Comparison of ENCODE assay signal across 8 cellular contexts in the genomic region with DNA sequence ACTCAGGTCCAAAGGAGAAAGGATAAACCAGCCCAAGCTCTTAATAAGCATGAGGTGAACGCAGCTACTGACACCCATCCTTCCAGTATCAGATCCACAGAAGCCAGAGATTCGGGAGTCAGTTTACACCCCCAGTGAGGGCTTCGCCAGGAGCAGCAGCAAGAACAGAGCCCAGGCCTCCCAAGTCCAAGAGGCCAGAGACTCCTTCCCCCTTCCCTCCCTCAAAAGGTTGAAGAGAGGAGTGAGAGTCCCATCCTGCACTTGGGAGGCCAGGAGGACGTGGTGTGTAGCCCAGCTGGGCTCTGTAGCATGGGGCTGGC.
DNase-seq lines count a peak whose midpoint lies in the region; ATAC-seq and TF ChIP-seq lines count a peak whose summit lies in the region.
"Had no signal": no experiment of that assay in that cellular context is flagged by ENCODE, and none has a peak within 500 bp of the region (broad histone marks: within the 10 kb centered on the region; RNA-seq: fewer than 3 reads in every experiment).

No MANE protein-coding gene starts in this region.

- H3K36me3 ChIP-seq in RWPE2 (ENCODE audit: low read depth) = no peaks in the 10 kb centered on the region
- no peaks in the 10 kb centered on the region for H3K36me3 ChIP-seq in colonic mucosa
- H3K36me3 ChIP-seq in thyroid gland = no peaks in the 10 kb centered on the region

- H3K4me3 Mint-ChIP-seq in mesothelial cell of epicardium = no peak overlapping the region
- H3K4me3 Mint-ChIP-seq in activated T-helper 1 cell treated with anti-CD3 and anti-CD28 coated beads, Interleukin-12 subunit alpha, Interleukin-12 subunit beta, Interleukin-2, Interleukin-4 antibody, amounts not matched to agents 30 ng/mL and 10 ng/mL and 1 ng/mL, durations not matched to agents 14 hours and 24 hours and 36 hours = no peak overlapping the region
- H3K4me3 Mint-ChIP-seq: dendritic cell treated with granulocyte-macrophage colony-stimulating factor and Interleukin-4, amounts not matched to agents 40 ng/mL and 50 ng/mL, for 4 days had no signal

- intact Hi-C loops in colonic mucosa (cut with DNase I) (no loop called here), thyroid gland (cut with DNase I) (loop anchor here (5.0 kb wide), 2 partner anchors 135 to 215 kb away; a partner anchor contains a TSS)
- intact Hi-C loops in activated T-helper 1 cell treated with anti-CD3 and anti-CD28 coated beads, Interleukin-12 subunit alpha, Interleukin-12 subunit beta, Interleukin-2, Interleukin-4 antibody, amounts not matched to agents 30 ng/mL and 10 ng/mL and 1 ng/mL, durations not matched to agents 14 hours and 24 hours and 36 hours (cut with micrococcal nuclease) = no loop called here

- no peaks in the 10 kb centered on the region for H3K27me3 ChIP-seq in RWPE2 (ENCODE audit: insufficient read depth, poor library complexity, severe bottlenecking)
- H3K27me3 ChIP-seq in colonic mucosa = no peaks in the 10 kb centered on the region
- no peaks in the 10 kb centered on the region for H3K27me3 ChIP-seq in thyroid gland

- H3K9me3 ChIP-seq in RWPE2 (ENCODE audit: severe bottlenecking) (no peaks in the 10 kb centered on the region), colonic mucosa (no peaks in the 10 kb centered on the region), thyroid gland (no peaks in the 10 kb centered on the region)

- H3K27me3 Mint-ChIP-seq in mesothelial cell of epicardium (ENCODE audit: low read depth) = no peaks in the 10 kb centered on the region
- no peaks in the 10 kb centered on the region for H3K27me3 Mint-ChIP-seq in activated T-helper 1 cell treated with anti-CD3 and anti-CD28 coated beads, Interleukin-12 subunit alpha, Interleukin-12 subunit beta, Interleukin-2, Interleukin-4 antibody, amounts not matched to agents 30 ng/mL and 10 ng/mL and 1 ng/mL, durations not matched to agents 14 hours and 24 hours and 36 hours (ENCODE audit: insufficient read depth)
- H3K27me3 Mint-ChIP-seq: dendritic cell treated with granulocyte-macrophage colony-stimulating factor and Interleukin-4, amounts not matched to agents 40 ng/mL and 50 ng/mL, for 4 days had no signal

- H3K36me3 Mint-ChIP-seq in mesothelial cell of epicardium = peaks cover 4% of the 10 kb centered on the region
- peaks cover 11% of the 10 kb centered on the region for H3K36me3 Mint-ChIP-seq in activated T-helper 1 cell treated with anti-CD3 and anti-CD28 coated beads, Interleukin-12 subunit alpha, Interleukin-12 subunit beta, Interleukin-2, Interleukin-4 antibody, amounts not matched to agents 30 ng/mL and 10 ng/mL and 1 ng/mL, durations not matched to agents 14 hours and 24 hours and 36 hours (ENCODE audit: low read depth)

- peak overlapping the region in 1 of 2 donors; percentile 16 for H3K9ac ChIP-seq in colonic mucosa (ENCODE audit: low read depth in 2 of 2, low read length in 2 of 2)

- peaks cover 58% of the 10 kb centered on the region for H3K4me1 Mint-ChIP-seq in mesothelial cell of epicardium
- H3K4me1 Mint-ChIP-seq in activated T-helper 1 cell treated with anti-CD3 and anti-CD28 coated beads, Interleukin-12 subunit alpha, Interleukin-12 subunit beta, Interleukin-2, Interleukin-4 antibody, amounts not matched to agents 30 ng/mL and 10 ng/mL and 1 ng/mL, durations not matched to agents 14 hours and 24 hours and 36 hours (ENCODE audit: low read depth) = peaks cover 48% of the 10 kb centered on the region

- TF ChIP-seq POLR2A in thyroid gland (IDR thresholded peaks at IDR 0.05) = no peak

- 65 to 69% methylated on average over 3 to 4 of the region's 4 CpGs for WGBS in thyroid gland, 2 donors

- ATAC-seq in RWPE2 (ENCODE audit: low read depth) = no peak
- ATAC-seq in GM19395 (IDR thresholded peaks at IDR 0.05; ENCODE audit: unreplicated experiment) = no peak

- H3K4me1 ChIP-seq in RWPE2 (ENCODE audit: insufficient read depth, poor library complexity, severe bottlenecking) = peaks cover 7% of the 10 kb centered on the region
- peaks cover 11% of the 10 kb centered on the region for H3K4me1 ChIP-seq in colonic mucosa
- H3K4me1 ChIP-seq in thyroid gland = peaks cover 42 to 70% of the 10 kb centered on the region in 2 donors

- H3K27ac ChIP-seq in RWPE2 (ENCODE audit: poor library complexity, severe bottlenecking) (peak overlapping the region; percentile 33), colonic mucosa (peak overlapping the region; percentile 38), thyroid gland (peak overlapping the region; percentile 71 to 94 (median 86))

- H3K9me3 Mint-ChIP-seq in mesothelial cell of epicardium = no peaks in the 10 kb centered on the region
- H3K9me3 Mint-ChIP-seq in activated T-helper 1 cell treated with anti-CD3 and anti-CD28 coated beads, Interleukin-12 subunit alpha, Interleukin-12 subunit beta, Interleukin-2, Interleukin-4 antibody, amounts not matched to agents 30 ng/mL and 10 ng/mL and 1 ng/mL, durations not matched to agents 14 hours and 24 hours and 36 hours = no peaks in the 10 kb centered on the region
- H3K9me3 Mint-ChIP-seq: dendritic cell treated with granulocyte-macrophage colony-stimulating factor and Interleukin-4, amounts not matched to agents 40 ng/mL and 50 ng/mL, for 4 days had no signal

- peak overlapping the region; percentile 89 for H3K27ac Mint-ChIP-seq in mesothelial cell of epicardium
- H3K27ac Mint-ChIP-seq in activated T-helper 1 cell treated with anti-CD3 and anti-CD28 coated beads, Interleukin-12 subunit alpha, Interleukin-12 subunit beta, Interleukin-2, Interleukin-4 antibody, amounts not matched to agents 30 ng/mL and 10 ng/mL and 1 ng/mL, durations not matched to agents 14 hours and 24 hours and 36 hours = no peak overlapping the region
- H3K27ac Mint-ChIP-seq: dendritic cell treated with granulocyte-macrophage colony-stimulating factor and Interleukin-4, amounts not matched to agents 40 ng/mL and 50 ng/mL, for 4 days had no signal

- no peak for DNase-seq in RWPE2 (ENCODE audit: low spot score)
- DNase-seq in colonic mucosa = no peak
- no peak for DNase-seq in mesothelial cell of epicardium (ENCODE audit: low spot score in 2 of 2, unreplicated experiment in 2 of 2)
- no peak for DNase-seq in thyroid gland
- no peak for DNase-seq in mesenteric fat pad (ENCODE audit: low spot score)
- no peak for DNase-seq in activated T-helper 1 cell treated with anti-CD3 and anti-CD28 coated beads, Interleukin-12 subunit alpha, Interleukin-12 subunit beta, Interleukin-2, Interleukin-4 antibody, amounts not matched to agents 30 ng/mL and 10 ng/mL and 1 ng/mL, durations not matched to agents 14 hours and 24 hours and 36 hours (ENCODE audit: low spot score)

- TF ChIP-seq CTCF in RWPE2 (IDR thresholded peaks at IDR 0.05; ENCODE audit: poor library complexity, severe bottlenecking) = no peak
- TF ChIP-seq CTCF in colonic mucosa (IDR thresholded peaks at IDR 0.05) = no peak
- no peak for TF ChIP-seq CTCF in mesothelial cell of epicardium (IDR thresholded peaks at IDR 0.05; ENCODE audit: unreplicated experiment)
- TF ChIP-seq CTCF in thyroid gland (IDR thresholded peaks at IDR 0.05) = no peak

- H3K4me3 ChIP-seq in RWPE2 (ENCODE audit: severe bottlenecking) = no peak overlapping the region
- H3K4me3 ChIP-seq in colonic mucosa = no peak overlapping the region
- no peak overlapping the region for H3K4me3 ChIP-seq in thyroid gland (replicated peaks in 1 of 3)

Comparison
In these comparisons a context has a peak if more than half of its experiments do, and no peak if none do; other contexts are left out.
1. H3K27ac ChIP-seq: peak in every context shown above with its lines; median percentile 86 in thyroid gland; 38 in colonic mucosa; 33 in RWPE2.